Comparison of ENCODE assay signal across 9 cellular contexts in genomic region chr6:144158133-144158532, GRCh38. TPM values are rescaled to one million over a fixed set of nuclear protein-coding genes. Genes with fewer than 3 reads are reported as not detected.
DNase-seq lines count a peak whose midpoint lies in the region; ATAC-seq and TF ChIP-seq lines count a peak whose summit lies in the region.
"Had no signal": no experiment of that assay in that cellular context is flagged by ENCODE, and none has a peak within 500 bp of the region (broad histone marks: within the 10 kb centered on the region; RNA-seq: fewer than 3 reads in every experiment).

No MANE protein-coding gene starts in this region.

- no peaks in the 10 kb centered on the region for H3K79me2 ChIP-seq in mammary epithelial cell (ENCODE audit: insufficient read depth, low read length)

- dilution Hi-C loops in mammary epithelial cell (cut with HindIII; ENCODE audit: low sequenced_read_pairs), result loop anchor here (5.0 kb wide), 1 partner anchor 69 kb away; no protein-coding TSS in a partner anchor

- peak; percentile 38 for ATAC-seq in aorta (ENCODE audit: low FRiP score)

- TF ChIP-seq CTCF in mammary epithelial cell (conservative IDR thresholded peaks at IDR 0.05 in 1 of 2, IDR thresholded peaks at IDR 0.05 in 1 of 2; ENCODE audit: extremely low read depth in 1 of 2, insufficient read depth in 1 of 2, low read depth in 1 of 2, low read length in 2 of 2), result no peak

- no peaks in the 10 kb centered on the region for H3K9me3 Mint-ChIP-seq in activated naive CD4-positive, alpha-beta T cell treated with anti-CD3 and anti-CD28 coated beads, Interleukin-2, amount 10 ng/mL, durations not matched to agents 7 days and 5 days

- no peak overlapping the region for H3K9ac ChIP-seq in mammary epithelial cell (ENCODE audit: insufficient read depth, low read length)

- H3K27ac ChIP-seq in mammary epithelial cell (ENCODE audit: insufficient read depth, low read depth, low read length) (no peak overlapping the region), aorta (ENCODE audit: low read depth in 1 of 2, low read length in 2 of 2) (no peak overlapping the region)

- H3K4me3 ChIP-seq in mammary epithelial cell (replicated peaks in 1 of 3; ENCODE audit: insufficient read depth in 1 of 3, low read depth in 2 of 3, low read length in 3 of 3) (no peak overlapping the region), aorta (ENCODE audit: low read length in 2 of 2) (no peak overlapping the region)

- H2AFZ ChIP-seq in mammary epithelial cell (ENCODE audit: low read depth, low read length), result no peak overlapping the region

- H3K4me1 Mint-ChIP-seq in activated naive CD4-positive, alpha-beta T cell treated with anti-CD3 and anti-CD28 coated beads, Interleukin-2, amount 10 ng/mL, durations not matched to agents 7 days and 5 days, result peaks cover 33% of the 10 kb centered on the region

- H4K20me1 ChIP-seq in mammary epithelial cell (ENCODE audit: insufficient read depth, low read length), result no peaks in the 10 kb centered on the region

- H3K27ac Mint-ChIP-seq in activated naive CD4-positive, alpha-beta T cell treated with anti-CD3 and anti-CD28 coated beads, Interleukin-2, amount 10 ng/mL, durations not matched to agents 7 days and 5 days, result peak overlapping the region; percentile 13

- peaks cover 39% of the 10 kb centered on the region for H3K36me3 Mint-ChIP-seq in activated naive CD4-positive, alpha-beta T cell treated with anti-CD3 and anti-CD28 coated beads, Interleukin-2, amount 10 ng/mL, durations not matched to agents 7 days and 5 days

- no peak overlapping the region for H3K4me2 ChIP-seq in mammary epithelial cell (ENCODE audit: insufficient read depth, low read depth, low read length)

- H3K27me3 ChIP-seq in mammary epithelial cell (ENCODE audit: insufficient read depth, low read length) (no peaks in the 10 kb centered on the region), aorta (ENCODE audit: control insufficient read depth in 1 of 2, insufficient read depth in 2 of 2, low read length in 1 of 2) (no peaks in the 10 kb centered on the region)

- BruUV-seq in mammary epithelial cell (replicated peaks; lab: Mats Ljungman, UMichigan), result no TSS peak

- no peak for DNase-seq in activated naive CD4-positive, alpha-beta T cell treated with anti-CD3 and anti-CD28 coated beads, Interleukin-2, amount 10 ng/mL, durations not matched to agents 7 days and 5 days
- no peak for DNase-seq in activated naive CD4-positive, alpha-beta T cell treated with anti-CD3 and anti-CD28 coated beads, Interleukin-2, amount 50 U/mL, for 16 hours
- DNase-seq in mammary epithelial cell, result peak; percentile 46
- peak; percentile 52 for DNase-seq in left kidney (ENCODE audit: low read depth, low spot score)
- no peak for DNase-seq in aorta
- DNase-seq in activated naive CD4-positive, alpha-beta T cell treated with Interleukin-2 at 50 U/mL for 16 hours, result no peak
- no peak for DNase-seq in GOT3 (lab: John Stamatoyannopoulos, UW)
- no peak for DNase-seq in NCI-H510A (lab: John Stamatoyannopoulos, UW)
- DNase-seq: AML-193 had no signal

- WGBS in mammary epithelial cell (ENCODE audit: low coverage, missing lambda C conversion rate), result 13% methylated on average over 3 of the region's 3 CpGs
- 12 to 19% methylated on average over 3 of the region's 3 CpGs for WGBS in aorta, 2 donors

- H3K4me3 Mint-ChIP-seq in activated naive CD4-positive, alpha-beta T cell treated with anti-CD3 and anti-CD28 coated beads, Interleukin-2, amount 10 ng/mL, durations not matched to agents 7 days and 5 days, result no peak overlapping the region

- CTCF ChIA-PET in activated naive CD4-positive, alpha-beta T cell treated with anti-CD3 and anti-CD28 coated beads, Interleukin-2, amount 10 ng/mL, durations not matched to agents 7 days and 5 days (lab: Charles Lee), result no interaction called here
- CTCF ChIA-PET in mammary epithelial cell (lab: Charles Lee; ENCODE audit: low non-redundant PET), result no interaction called here

- intact Hi-C loops in mammary epithelial cell (cut with micrococcal nuclease), result no loop called here
- intact Hi-C loops in aorta (cut with DNase I), result no loop called here

- H3K27me3 Mint-ChIP-seq in activated naive CD4-positive, alpha-beta T cell treated with anti-CD3 and anti-CD28 coated beads, Interleukin-2, amount 10 ng/mL, durations not matched to agents 7 days and 5 days, result no peaks in the 10 kb centered on the region

- H3K36me3 ChIP-seq in mammary epithelial cell (ENCODE audit: insufficient read depth, low read length) (no peaks in the 10 kb centered on the region), aorta (ENCODE audit: control insufficient read depth in 1 of 2, insufficient read depth in 2 of 2, low read length in 1 of 2) (no peaks in the 10 kb centered on the region)

- in situ Hi-C loops in mammary epithelial cell (cut with MboI; ENCODE audit: low sequenced_read_pairs in 2 of 2), result no loop called here

- no peaks in the 10 kb centered on the region for H3K9me3 ChIP-seq in mammary epithelial cell (replicated peaks; ENCODE audit: insufficient read depth, low read length)
- no peaks in the 10 kb centered on the region for H3K9me3 ChIP-seq in aorta (ENCODE audit: control insufficient read depth, low read length)

- H3K4me1 ChIP-seq in mammary epithelial cell (ENCODE audit: insufficient read depth, low read length) (peaks cover 8% of the 10 kb centered on the region), aorta (ENCODE audit: control insufficient read depth in 1 of 2, insufficient read depth in 2 of 2, low read length in 2 of 2) (peaks cover 0 to 7% of the 10 kb centered on the region in 2 donors)

RNA-seq across cellular contexts. Expression of gene STX11, which starts 7.8 kb away (rescaled TPM):
- 1 to 10 TPM in 1 of 2 donors, under 1 TPM in 1; 0.71 to 1.2 TPM for total RNA-seq in mammary epithelial cell
- 1.0 TPM for polyA plus RNA-seq in mammary epithelial cell
- not detected for polyA minus RNA-seq in mammary epithelial cell
- total RNA-seq in aorta, result 1 to 10 TPM; 6.5 to 7.0 TPM
- polyA plus RNA-seq in aorta, result 1 to 10 TPM; 2.0 to 4.6 TPM

Comparison
In these comparisons a context has a peak if more than half of its experiments do, and no peak if none do; other contexts are left out.
1. DNase-seq: peak in mammary epithelial cell (single experiment) and left kidney (single experiment); none in activated naive CD4-positive, alpha-beta T cell treated with anti-CD3 and anti-CD28 coated beads, Interleukin-2, amount 10 ng/mL, durations not matched to agents 7 days and 5 days (single experiment), activated naive CD4-positive, alpha-beta T cell treated with anti-CD3 and anti-CD28 coated beads, Interleukin-2, amount 50 U/mL, for 16 hours (single experiment), aorta (0 of 2), activated naive CD4-positive, alpha-beta T cell treated with Interleukin-2 at 50 U/mL for 16 hours (single experiment), GOT3 (single experiment) and NCI-H510A (single experiment).